Comparison of ENCODE assay signal across 16 cellular contexts in the genomic region with DNA sequence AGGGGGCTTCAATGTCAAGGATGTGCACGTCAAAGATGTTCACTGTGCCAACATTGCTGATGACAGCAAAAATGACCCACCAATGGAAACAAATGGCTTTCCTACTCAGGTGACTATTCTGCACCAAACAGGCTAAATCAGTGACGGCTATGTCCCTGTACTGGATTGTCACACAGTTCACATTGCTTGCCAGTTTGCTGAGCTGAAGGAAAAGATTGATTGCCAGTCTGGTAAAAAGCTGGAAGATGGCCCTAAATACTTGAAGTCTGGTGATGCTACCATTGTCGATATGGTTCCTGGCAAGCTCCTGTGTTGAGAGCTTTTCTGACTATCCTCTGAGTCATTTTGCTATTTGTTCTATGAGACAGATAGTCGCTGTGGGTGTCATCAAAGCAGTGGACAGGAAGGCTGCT.
DNase-seq lines count a peak whose midpoint lies in the region; ATAC-seq and TF ChIP-seq lines count a peak whose summit lies in the region.
"Had no signal": no experiment of that assay in that cellular context is flagged by ENCODE, and none has a peak within 500 bp of the region (broad histone marks: within the 10 kb centered on the region; RNA-seq: fewer than 3 reads in every experiment).

No MANE protein-coding gene starts in this region.

- no peaks in the 10 kb centered on the region for H3K4me1 Mint-ChIP-seq in activated T-cell treated with anti-CD3 and anti-CD28 coated beads, Interleukin-2, amount 50 U/mL, for 4 hours (ENCODE audit: low read depth)
- H3K4me1 Mint-ChIP-seq: activated CD8-positive, alpha-beta memory T cell treated with anti-CD3 and anti-CD28 coated beads, Interleukin-2, amount 10 ng/mL, durations not matched to agents 7 days and 5 days; IgD-negative memory B cell had no signal

- 54 to 64% methylated on average over 4 of the region's 4 CpGs for WGBS in esophagus squamous epithelium, 2 donors

- no peak overlapping the region for H3K4me3 Mint-ChIP-seq in activated T-cell treated with anti-CD3 and anti-CD28 coated beads, Interleukin-2, amount 50 U/mL, for 4 hours
- H3K4me3 Mint-ChIP-seq: activated CD8-positive, alpha-beta memory T cell treated with anti-CD3 and anti-CD28 coated beads, Interleukin-2, amount 10 ng/mL, durations not matched to agents 7 days and 5 days; IgD-negative memory B cell had no signal

- ATAC-seq in foreskin keratinocyte (peak; percentile 87), GM19455 (IDR thresholded peaks at IDR 0.05; ENCODE audit: unreplicated experiment) (no peak)
- no peak for ATAC-seq in activated T-cell treated with anti-CD3 and anti-CD28 coated beads, Interleukin-2, amount 50 U/mL, for 4 hours
- ATAC-seq: activated CD8-positive, alpha-beta memory T cell treated with anti-CD3 and anti-CD28 coated beads, Interleukin-2, amount 10 ng/mL, durations not matched to agents 7 days and 5 days had no signal

- H3K9me3 ChIP-seq in adipocyte (ENCODE audit: control insufficient read depth, low read length) (no peaks in the 10 kb centered on the region), esophagus squamous epithelium (no peaks in the 10 kb centered on the region)
- H3K9me3 ChIP-seq: left ventricle myocardium inferior had no signal

- H3K27me3 ChIP-seq in adipocyte (replicated peaks; ENCODE audit: control insufficient read depth, insufficient read depth, low read length) (no peaks in the 10 kb centered on the region), foreskin keratinocyte (no peaks in the 10 kb centered on the region), esophagus squamous epithelium (no peaks in the 10 kb centered on the region)

- intact Hi-C loops in esophagus squamous epithelium (cut with DNase I) = no loop called here

- DNase-seq in COLO829 (ENCODE audit: low spot score) = peak; percentile 66
- peak; percentile 72 for DNase-seq in HS-5 (ENCODE audit: low read depth)
- DNase-seq in adipocyte (ENCODE audit: low read depth) = peak; percentile 2
- peak; percentile 23 to 68 for DNase-seq in foreskin keratinocyte
- DNase-seq in NCI-H1417 treated with DMSO at 0.1 percent for 48 hours (lab: John Stamatoyannopoulos, UW) = no peak
- no peak for DNase-seq in activated T-cell treated with anti-CD3 and anti-CD28 coated beads, Interleukin-2, amount 50 U/mL, for 4 hours
- DNase-seq in esophagus squamous epithelium (lab: John Stamatoyannopoulos, UW) = no peak
- DNase-seq: activated CD4-positive, CD25-positive, alpha-beta regulatory T cell treated with anti-CD3 and anti-CD28 coated beads, Interleukin-2, amount 50 U/mL, for 72 hours; activated CD8-positive, alpha-beta memory T cell treated with anti-CD3 and anti-CD28 coated beads, Interleukin-2, amount 10 ng/mL, durations not matched to agents 7 days and 5 days; dermis blood vessel endothelial cell; left ventricle myocardium inferior; NCI-H1048; small intestine had no signal

- H3K4me1 ChIP-seq in adipocyte (ENCODE audit: control insufficient read depth, insufficient read depth, low read length) (peaks cover 13% of the 10 kb centered on the region), foreskin keratinocyte (peaks cover 5% of the 10 kb centered on the region), esophagus squamous epithelium (peaks cover 0 to 21% (median 3%) of the 10 kb centered on the region in 3 donors)
- H3K4me1 ChIP-seq: parathyroid adenoma had no signal

- H3K9me3 Mint-ChIP-seq in activated T-cell treated with anti-CD3 and anti-CD28 coated beads, Interleukin-2, amount 50 U/mL, for 4 hours = peaks cover 10% of the 10 kb centered on the region

- H3K27me3 Mint-ChIP-seq in activated T-cell treated with anti-CD3 and anti-CD28 coated beads, Interleukin-2, amount 50 U/mL, for 4 hours (ENCODE audit: low read depth) = no peaks in the 10 kb centered on the region
- H3K27me3 Mint-ChIP-seq: activated CD8-positive, alpha-beta memory T cell treated with anti-CD3 and anti-CD28 coated beads, Interleukin-2, amount 10 ng/mL, durations not matched to agents 7 days and 5 days; IgD-negative memory B cell had no signal

- no peak for TF ChIP-seq CTCF in foreskin keratinocyte (conservative IDR thresholded peaks at IDR 0.05)
- TF ChIP-seq CTCF in esophagus squamous epithelium (IDR thresholded peaks at IDR 0.05) = no peak

- H3K27ac ChIP-seq in foreskin keratinocyte (no peak overlapping the region), esophagus squamous epithelium (no peak overlapping the region)
- H3K27ac ChIP-seq: left ventricle myocardium inferior, parathyroid adenoma had no signal

- TF ChIP-seq POLR2A in esophagus squamous epithelium (IDR thresholded peaks at IDR 0.05) = no peak

- H3K36me3 Mint-ChIP-seq in activated T-cell treated with anti-CD3 and anti-CD28 coated beads, Interleukin-2, amount 50 U/mL, for 4 hours (ENCODE audit: insufficient read depth) = no peaks in the 10 kb centered on the region
- H3K36me3 Mint-ChIP-seq: activated CD8-positive, alpha-beta memory T cell treated with anti-CD3 and anti-CD28 coated beads, Interleukin-2, amount 10 ng/mL, durations not matched to agents 7 days and 5 days had no signal

- no peak overlapping the region for H3K9ac ChIP-seq in adipocyte (ENCODE audit: low read length)
- H3K9ac ChIP-seq: parathyroid adenoma had no signal

- H3K4me3 ChIP-seq in adipocyte (ENCODE audit: low read length) = no peak overlapping the region
- no peak overlapping the region for H3K4me3 ChIP-seq in esophagus squamous epithelium
- H3K4me3 ChIP-seq: left ventricle myocardium inferior had no signal

- no peaks in the 10 kb centered on the region for H3K36me3 ChIP-seq in adipocyte (ENCODE audit: control insufficient read depth, insufficient read depth, low read length, severe bottlenecking)
- no peaks in the 10 kb centered on the region for H3K36me3 ChIP-seq in esophagus squamous epithelium
- H3K36me3 ChIP-seq: left ventricle myocardium inferior had no signal

Comparison
In these comparisons a context has a peak if more than half of its experiments do, and no peak if none do; other contexts are left out.
1. DNase-seq: peak in COLO829 (single experiment), HS-5 (single experiment), adipocyte (single experiment) and foreskin keratinocyte (2 of 2); none in NCI-H1417 treated with DMSO at 0.1 percent for 48 hours (single experiment), activated T-cell treated with anti-CD3 and anti-CD28 coated beads, Interleukin-2, amount 50 U/mL, for 4 hours (single experiment) and esophagus squamous epithelium (single experiment).